Comparison of ENCODE assay signal across 13 cellular contexts in the genomic region with DNA sequence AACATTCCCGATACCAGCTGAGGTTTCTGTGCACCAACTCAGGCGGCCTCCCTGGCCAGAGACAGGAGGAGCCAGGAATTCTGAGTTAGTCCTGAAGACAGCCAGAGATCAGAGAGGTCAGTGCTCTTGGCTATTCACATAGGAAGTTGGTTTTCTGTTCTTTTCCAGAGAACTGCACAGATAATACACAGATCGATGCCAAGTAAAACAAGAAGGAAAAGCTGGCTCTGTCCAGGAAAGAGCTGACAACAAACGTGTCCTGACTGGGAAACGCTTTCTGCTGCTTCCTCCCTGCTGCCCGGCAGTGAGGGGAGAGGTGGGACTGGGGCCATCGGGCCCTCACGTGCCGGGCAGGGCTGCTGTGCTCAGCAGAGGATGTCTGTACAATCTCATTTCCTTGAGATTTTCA.
DNase-seq lines count a peak whose midpoint lies in the region; ATAC-seq, FAIRE-seq and TF ChIP-seq lines count a peak whose summit lies in the region.
"Had no signal": no experiment of that assay in that cellular context is flagged by ENCODE, and none has a peak within 500 bp of the region (broad histone marks: within the 10 kb centered on the region; RNA-seq: fewer than 3 reads in every experiment).

No MANE protein-coding gene starts in this region.

- H3K9me3 ChIP-seq in Panc1 (ENCODE audit: control insufficient read depth, insufficient read depth, low read depth, low read length) (no peaks in the 10 kb centered on the region), endothelial cell of umbilical vein (replicated peaks; ENCODE audit: control insufficient read depth, insufficient read depth, low read length) (no peaks in the 10 kb centered on the region), mucosa of descending colon (no peaks in the 10 kb centered on the region), thoracic aorta (no peaks in the 10 kb centered on the region), colonic mucosa (no peaks in the 10 kb centered on the region)

- H3K9ac ChIP-seq in endothelial cell of umbilical vein (replicated peaks; ENCODE audit: extremely low read depth, insufficient read depth, low read length) (no peak overlapping the region), colonic mucosa (ENCODE audit: low read depth in 2 of 2, low read length in 2 of 2) (no peak overlapping the region)

- H2AFZ ChIP-seq in endothelial cell of umbilical vein (ENCODE audit: low read depth, low read length) = no peak overlapping the region

- H3K4me3 ChIP-seq in Panc1 (ENCODE audit: low read depth in 2 of 2, low read length in 2 of 2) (no peak overlapping the region), endothelial cell of umbilical vein (replicated peaks in 1 of 3; ENCODE audit: insufficient read depth in 1 of 3, low read depth in 1 of 3, low read length in 3 of 3) (no peak overlapping the region), mucosa of descending colon (no peak overlapping the region), thoracic aorta (no peak overlapping the region), colonic mucosa (no peak overlapping the region)

- H3K27ac ChIP-seq in Panc1 (ENCODE audit: low read length) = no peak overlapping the region
- H3K27ac ChIP-seq in endothelial cell of umbilical vein (ENCODE audit: insufficient read depth, low read depth, low read length) = no peak overlapping the region
- H3K27ac ChIP-seq in thoracic aorta = peak overlapping the region; percentile 18 to 25
- H3K27ac ChIP-seq in colonic mucosa = no peak overlapping the region

- POLR2A ChIA-PET in Panc1 (lab: Charles Lee) = no interaction called here
- POLR2A ChIA-PET in endothelial cell of umbilical vein (lab: Charles Lee) = no interaction called here

- in situ Hi-C loops in Panc1 (cut with HindIII; ENCODE audit: low pct_unique_long_range_greater_than_20kb, low sequenced_read_pairs) = no loop called here

- H3K4me1 ChIP-seq in Panc1 (ENCODE audit: control insufficient read depth, insufficient read depth, low read length) = no peaks in the 10 kb centered on the region
- H3K4me1 ChIP-seq in endothelial cell of umbilical vein (ENCODE audit: control insufficient read depth, extremely low read depth, insufficient read depth, low read length) = peaks cover 15% of the 10 kb centered on the region
- peaks cover 5% of the 10 kb centered on the region for H3K4me1 ChIP-seq in mucosa of descending colon (ENCODE audit: low read depth)
- H3K4me1 ChIP-seq in thoracic aorta (ENCODE audit: control insufficient read depth in 1 of 2, low read depth in 2 of 2) = peaks cover 23 to 29% of the 10 kb centered on the region in 2 donors
- no peaks in the 10 kb centered on the region for H3K4me1 ChIP-seq in colonic mucosa

- H3K36me3 ChIP-seq in Panc1 (ENCODE audit: control insufficient read depth, insufficient read depth, low read length) = no peaks in the 10 kb centered on the region
- H3K36me3 ChIP-seq in endothelial cell of umbilical vein (ENCODE audit: control insufficient read depth in 2 of 2, extremely low read depth in 1 of 2, insufficient read depth in 2 of 2, low read length in 2 of 2) = no peaks in the 10 kb centered on the region
- no peaks in the 10 kb centered on the region for H3K36me3 ChIP-seq in mucosa of descending colon (ENCODE audit: low read depth)
- H3K36me3 ChIP-seq in thoracic aorta = no peaks in the 10 kb centered on the region
- H3K36me3 ChIP-seq in colonic mucosa = no peaks in the 10 kb centered on the region

- no peak for TF ChIP-seq POLR2A in endothelial cell of umbilical vein (IDR thresholded peaks at IDR 0.05; ENCODE audit: low read depth, low read length)

- DNase-seq in Panc1 (ENCODE audit: low read depth, low spot score) = no peak
- DNase-seq in endothelial cell of umbilical vein (ENCODE audit: low read depth, low spot score) = peak; percentile 67
- no peak for DNase-seq in mucosa of descending colon
- no peak for DNase-seq in thoracic aorta (ENCODE audit: low spot score)
- DNase-seq in germinal center (ENCODE audit: low spot score) = no peak
- DNase-seq in colonic mucosa = no peak
- DNase-seq: activated CD4-positive, alpha-beta T cell treated with anti-CD3 and anti-CD28 coated beads, Interleukin-2, amount 50 U/mL, for 48 hours; cerebellar nuclear complex; NCI-H1092; RPMI8226 had no signal

- ATAC-seq in Panc1 = peak; percentile 42; the same call in 1 of the 2 replicates
- peak; percentile 14 for ATAC-seq in mucosa of descending colon
- ATAC-seq in thoracic aorta (ENCODE audit: insufficient number of reproducible peaks, low FRiP score, low read depth) = no peak
- no peak for ATAC-seq in HG03159 (IDR thresholded peaks at IDR 0.05; ENCODE audit: unreplicated experiment)
- no peak for ATAC-seq in HG03378 (IDR thresholded peaks at IDR 0.05; ENCODE audit: unreplicated experiment)

- H3K4me2 ChIP-seq in endothelial cell of umbilical vein (ENCODE audit: insufficient read depth, low read length) = peak overlapping the region; percentile 23

- intact Hi-C loops in Panc1 (cut with micrococcal nuclease; ENCODE audit: unreplicated experiment) (no loop called here), endothelial cell of umbilical vein (cut with micrococcal nuclease) (no loop called here), mucosa of descending colon (cut with DNase I, micrococcal nuclease) (no loop called here), colonic mucosa (cut with DNase I) (no loop called here)

- dilution Hi-C loops in endothelial cell of umbilical vein (cut with MboI; ENCODE audit: extremely low pct_ligation_motif_present, low sequenced_read_pairs) = no loop called here

- CTCF ChIA-PET in Panc1 (lab: Charles Lee) (no interaction called here), endothelial cell of umbilical vein (lab: Charles Lee) (interaction anchor here (0.6 to 1.3 kb wide), 2 partner anchors 25 to 325 kb away, joined by 3 to 4 read pairs; no protein-coding TSS in a partner anchor)

- H3K79me2 ChIP-seq in endothelial cell of umbilical vein (ENCODE audit: control insufficient read depth, insufficient read depth, low read length) = no peaks in the 10 kb centered on the region

- no peak for TF ChIP-seq CTCF in Panc1 (IDR thresholded peaks at IDR 0.05)
- TF ChIP-seq CTCF in endothelial cell of umbilical vein (IDR thresholded peaks at IDR 0.05; ENCODE audit: extremely low read depth in 1 of 2, insufficient read depth in 1 of 2, low read depth in 1 of 2, low read length in 2 of 2) = no peak
- TF ChIP-seq CTCF in mucosa of descending colon (IDR thresholded peaks at IDR 0.05) = no peak
- no peak for TF ChIP-seq CTCF in thoracic aorta (IDR thresholded peaks at IDR 0.05)
- no peak for TF ChIP-seq CTCF in colonic mucosa (IDR thresholded peaks at IDR 0.05)

- FAIRE-seq in endothelial cell of umbilical vein (lab: Jason Lieb, UNC) = peak; percentile 73
- FAIRE-seq: keratinocyte had no signal

- no peaks in the 10 kb centered on the region for H3K9me1 ChIP-seq in endothelial cell of umbilical vein (replicated peaks; ENCODE audit: control insufficient read depth, extremely low read depth, insufficient read depth, low read length)

- no peaks in the 10 kb centered on the region for H4K20me1 ChIP-seq in endothelial cell of umbilical vein (replicated peaks; ENCODE audit: control insufficient read depth, extremely low read depth, insufficient read depth, low read length)

- H3K27me3 ChIP-seq in Panc1 (ENCODE audit: control insufficient read depth, insufficient read depth, low read length) = 0 out of 2 replicates have a peak, but pooled peaks cover 2% of the 10 kb centered on the region
- no peaks in the 10 kb centered on the region for H3K27me3 ChIP-seq in endothelial cell of umbilical vein (ENCODE audit: control insufficient read depth in 2 of 2, insufficient read depth in 2 of 2, low read length in 2 of 2)
- H3K27me3 ChIP-seq in thoracic aorta (replicated peaks; ENCODE audit: insufficient read depth) = no peaks in the 10 kb centered on the region
- H3K27me3 ChIP-seq in colonic mucosa = no peaks in the 10 kb centered on the region

- no TSS peak for BruUV-seq in Panc1 (replicated peaks; lab: Mats Ljungman, UMichigan)
- no TSS peak for BruUV-seq in endothelial cell of umbilical vein (replicated peaks; lab: Mats Ljungman, UMichigan)

TF ChIP-seq in endothelial cell of umbilical vein, 7 proteins besides CTCF, POLR2A, EP300 and RAD21:
- TF ChIP-seq, protein P1, sequence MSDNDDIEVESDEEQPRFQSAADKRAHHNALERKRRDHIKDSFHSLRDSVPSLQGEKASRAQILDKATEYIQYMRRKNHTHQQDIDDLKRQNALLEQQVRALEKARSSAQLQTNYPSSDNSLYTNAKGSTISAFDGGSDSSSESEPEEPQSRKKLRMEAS (IDR thresholded peaks at IDR 0.05; ENCODE audit: insufficient read depth, insufficient read length) = no peak
- TF ChIP-seq POLR2AphosphoS5 (IDR thresholded peaks at IDR 0.05; ENCODE audit: insufficient read depth, low read depth, low read length) (peak; percentile 50), EZH2 (IDR thresholded peaks at IDR 0.05; ENCODE audit: borderline replicate concordance, low read depth, low read length, severe bottlenecking) (no peak), GATA2 (IDR thresholded peaks at IDR 0.05; ENCODE audit: insufficient read depth, insufficient read length, low read depth, low read length) (peak; percentile 29), FOS (IDR thresholded peaks at IDR 0.05; ENCODE audit: borderline replicate concordance, insufficient read depth, low read length) (no peak), MYC (IDR thresholded peaks at IDR 0.05; ENCODE audit: low read depth, low read length) (no peak), JUN (IDR thresholded peaks at IDR 0.05; ENCODE audit: borderline replicate concordance, insufficient read depth, insufficient read length, low read depth) (no peak)

Comparison
In these comparisons a context has a peak if more than half of its experiments do, and no peak if none do; other contexts are left out.
1. ATAC-seq: peak in Panc1 (single experiment) and mucosa of descending colon (single experiment); none in thoracic aorta (single experiment), HG03159 (single experiment) and HG03378 (single experiment).
2. H3K27ac ChIP-seq: peak in thoracic aorta (2 of 2); none in Panc1 (single experiment), endothelial cell of umbilical vein (single experiment) and colonic mucosa (single experiment).